Comparison of ENCODE assay signal across 8 cellular contexts in genomic region chr11:100682247-100682969, GRCh38. TPM values are rescaled to one million over a fixed set of nuclear protein-coding genes. Genes with fewer than 3 reads are reported as not detected.
DNase-seq lines count a peak whose midpoint lies in the region; ATAC-seq and TF ChIP-seq lines count a peak whose summit lies in the region.

No MANE protein-coding gene starts in this region.

- no peaks in the 10 kb centered on the region for H3K9me3 Mint-ChIP-seq in osteocyte (ENCODE audit: unreplicated experiment)

- H3K4me3 Mint-ChIP-seq in osteocyte (ENCODE audit: unreplicated experiment) = no peak overlapping the region

- H3K27ac Mint-ChIP-seq in osteocyte (ENCODE audit: unreplicated experiment) = no peak overlapping the region

- H3K27ac ChIP-seq in coronary artery (no peak overlapping the region), caudate nucleus (ENCODE audit: low read depth, low read length) (no peak overlapping the region)

- TF ChIP-seq CTCF in coronary artery (IDR thresholded peaks at IDR 0.05) (peak; percentile 23), osteocyte (IDR thresholded peaks at IDR 0.05) (peak; percentile 78)

- peaks cover 23% of the 10 kb centered on the region for H3K4me1 Mint-ChIP-seq in osteocyte (ENCODE audit: unreplicated experiment)

- no peak overlapping the region for H3K4me3 ChIP-seq in coronary artery

- H3K27me3 Mint-ChIP-seq in osteocyte (ENCODE audit: unreplicated experiment) = no peaks in the 10 kb centered on the region

- H3K36me3 Mint-ChIP-seq in osteocyte (ENCODE audit: unreplicated experiment) = no peaks in the 10 kb centered on the region

- DNase-seq in DMS53 (lab: John Stamatoyannopoulos, UW) = peak; percentile 62
- peak; percentile 7 for DNase-seq in MV-4-11 (lab: John Stamatoyannopoulos, UW)
- DNase-seq in coronary artery (ENCODE audit: low spot score) = no peak
- no peak for DNase-seq in osteocyte (ENCODE audit: extremely low spot score, unreplicated experiment)
- DNase-seq in 8988T = no peak
- no peak for DNase-seq in caudate nucleus (lab: John Stamatoyannopoulos, UW)

- ATAC-seq in GM18873 (IDR thresholded peaks at IDR 0.05; ENCODE audit: low FRiP score, unreplicated experiment) (no peak), GM19324 (IDR thresholded peaks at IDR 0.05; ENCODE audit: low FRiP score, unreplicated experiment) (no peak)

RNA-seq across cellular contexts. Expression of gene ARHGAP42, which starts 4.7 kb away (rescaled TPM):
- total RNA-seq in osteocyte = 12.7 and 14.2 TPM in 2 replicates

Comparison
In these comparisons a context has a peak if more than half of its experiments do, and no peak if none do; other contexts are left out.
1. DNase-seq: peak in DMS53 (single experiment) and MV-4-11 (single experiment); none in coronary artery (single experiment), osteocyte (single experiment), 8988T (single experiment) and caudate nucleus (0 of 61).